In genomic region chr6:166677941-166678340, GRCh38 we compare ENCODE assay signal across 1 cellular context.
TF ChIP-seq lines count a peak whose summit lies in the region.

No MANE protein-coding gene starts in this region.

TF ChIP-seq in A549, 52 proteins besides CTCF, POLR2A, EP300 and RAD21 (continued from another document):
- TF ChIP-seq HMGXB4 (CRISPR knock-in tag; IDR thresholded peaks at IDR 0.05; ENCODE audit: borderline replicate concordance): no peak
- no peak for TF ChIP-seq ZSCAN20 (CRISPR knock-in tag; IDR thresholded peaks at IDR 0.05)
- no peak for TF ChIP-seq CBX2 (IDR thresholded peaks at IDR 0.05; ENCODE audit: borderline replicate concordance, low read depth)
- TF ChIP-seq BHLHE40 (IDR thresholded peaks at IDR 0.05; ENCODE audit: low read depth, low read length): no peak
- TF ChIP-seq ZNF302 (CRISPR knock-in tag; IDR thresholded peaks at IDR 0.05): no peak
- no peak for TF ChIP-seq ELK1 (IDR thresholded peaks at IDR 0.05; ENCODE audit: low read depth, low read length)
- no peak for TF ChIP-seq EHMT2 (IDR thresholded peaks at IDR 0.05; ENCODE audit: low read depth)
- TF ChIP-seq ESRRA (IDR thresholded peaks at IDR 0.05; ENCODE audit: borderline replicate concordance, low read length): no peak
- no peak for TF ChIP-seq RARB (CRISPR knock-in tag; IDR thresholded peaks at IDR 0.05)
- TF ChIP-seq SREBF2 (IDR thresholded peaks at IDR 0.05): no peak
- no peak for TF ChIP-seq EHF (CRISPR knock-in tag; IDR thresholded peaks at IDR 0.05)
- TF ChIP-seq KDM1A (IDR thresholded peaks at IDR 0.05; ENCODE audit: low read depth): no peak
